1 cellular context compared by ENCODE assay signal in genomic region chr2:235135990-235136561, GRCh38.
TF ChIP-seq lines count a peak whose summit lies in the region.

No MANE protein-coding gene starts in this region.

TF ChIP-seq in HepG2, 621 proteins besides CTCF, POLR2A, EP300 and RAD21 (continued from another document and continues in another):
- TF ChIP-seq, protein P1, sequence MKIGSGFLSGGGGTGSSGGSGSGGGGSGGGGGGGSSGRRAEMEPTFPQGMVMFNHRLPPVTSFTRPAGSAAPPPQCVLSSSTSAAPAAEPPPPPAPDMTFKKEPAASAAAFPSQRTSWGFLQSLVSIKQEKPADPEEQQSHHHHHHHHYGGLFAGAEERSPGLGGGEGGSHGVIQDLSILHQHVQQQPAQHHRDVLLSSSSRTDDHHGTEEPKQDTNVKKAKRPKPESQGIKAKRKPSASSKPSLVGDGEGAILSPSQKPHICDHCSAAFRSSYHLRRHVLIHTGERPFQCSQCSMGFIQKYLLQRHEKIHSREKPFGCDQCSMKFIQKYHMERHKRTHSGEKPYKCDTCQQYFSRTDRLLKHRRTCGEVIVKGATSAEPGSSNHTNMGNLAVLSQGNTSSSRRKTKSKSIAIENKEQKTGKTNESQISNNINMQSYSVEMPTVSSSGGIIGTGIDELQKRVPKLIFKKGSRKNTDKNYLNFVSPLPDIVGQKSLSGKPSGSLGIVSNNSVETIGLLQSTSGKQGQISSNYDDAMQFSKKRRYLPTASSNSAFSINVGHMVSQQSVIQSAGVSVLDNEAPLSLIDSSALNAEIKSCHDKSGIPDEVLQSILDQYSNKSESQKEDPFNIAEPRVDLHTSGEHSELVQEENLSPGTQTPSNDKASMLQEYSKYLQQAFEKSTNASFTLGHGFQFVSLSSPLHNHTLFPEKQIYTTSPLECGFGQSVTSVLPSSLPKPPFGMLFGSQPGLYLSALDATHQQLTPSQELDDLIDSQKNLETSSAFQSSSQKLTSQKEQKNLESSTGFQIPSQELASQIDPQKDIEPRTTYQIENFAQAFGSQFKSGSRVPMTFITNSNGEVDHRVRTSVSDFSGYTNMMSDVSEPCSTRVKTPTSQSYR (CRISPR knock-in tag; IDR thresholded peaks at IDR 0.05; ENCODE audit: borderline replicate concordance), result no peak
- TF ChIP-seq MTA1 (CRISPR knock-in tag; IDR thresholded peaks at IDR 0.05; ENCODE audit: borderline replicate concordance) (peak; percentile 46; the same call in 1 of the 2 replicates), PHF8 (CRISPR knock-in tag; IDR thresholded peaks at IDR 0.05) (no peak), FOSL2 (CRISPR knock-in tag; IDR thresholded peaks at IDR 0.05) (peak; percentile 37; the same call in 1 of the 2 replicates), ZNF362 (CRISPR knock-in tag; IDR thresholded peaks at IDR 0.05; ENCODE audit: borderline replicate concordance) (peak; percentile 46; the same call in 1 of the 2 replicates), ZFX (CRISPR knock-in tag; IDR thresholded peaks at IDR 0.05; ENCODE audit: low read depth) (peak; percentile 47; the same call in 1 of the 2 replicates), HNF4A (CRISPR knock-in tag; IDR thresholded peaks at IDR 0.05) (0 out of 2 replicates have a peak, but pooled peaks have one; percentile 14), KDM2A (CRISPR knock-in tag; IDR thresholded peaks at IDR 0.05; ENCODE audit: borderline replicate concordance, low read depth) (peak; percentile 74; the same call in 1 of the 2 replicates), ZNF607 (CRISPR knock-in tag; IDR thresholded peaks at IDR 0.05; ENCODE audit: borderline replicate concordance) (no peak), AHR (CRISPR knock-in tag; IDR thresholded peaks at IDR 0.05) (peak; percentile 57; the same call in 1 of the 2 replicates), GABPB1 (CRISPR knock-in tag; IDR thresholded peaks at IDR 0.05) (0 out of 2 replicates have a peak, but pooled peaks have one; percentile 56), ZNF253 (CRISPR knock-in tag; IDR thresholded peaks at IDR 0.05; ENCODE audit: borderline replicate concordance) (no peak), THAP11 (CRISPR knock-in tag; IDR thresholded peaks at IDR 0.05) (peak; percentile 36; the same call in 1 of the 2 replicates), ETS1 (CRISPR knock-in tag; IDR thresholded peaks at IDR 0.05) (no peak), ZFP36L2 (CRISPR knock-in tag; IDR thresholded peaks at IDR 0.05) (no peak), NPAS2 (CRISPR knock-in tag; IDR thresholded peaks at IDR 0.05; ENCODE audit: borderline replicate concordance) (no peak), YY1 (IDR thresholded peaks at IDR 0.05; ENCODE audit: insufficient read depth, insufficient replicate concordance, low read depth, low read length) (peak; percentile 49), SMAD3 (CRISPR knock-in tag; IDR thresholded peaks at IDR 0.05) (no peak), HMG20A (CRISPR knock-in tag; IDR thresholded peaks at IDR 0.05; ENCODE audit: borderline replicate concordance) (no peak), CREM (IDR thresholded peaks at IDR 0.05) (no peak), CREM (CRISPR knock-in tag; IDR thresholded peaks at IDR 0.05) (no peak), BCLAF1 (IDR thresholded peaks at IDR 0.05) (no peak), MYC (CRISPR knock-in tag; IDR thresholded peaks at IDR 0.05; ENCODE audit: borderline replicate concordance) (peak; percentile 34; the same call in 1 of the 2 replicates), ZNF589 (CRISPR knock-in tag; conservative IDR thresholded peaks at IDR 0.05) (no peak), ZBTB38 (CRISPR knock-in tag; IDR thresholded peaks at IDR 0.05) (no peak), SAP130 (CRISPR knock-in tag; IDR thresholded peaks at IDR 0.05; ENCODE audit: low read depth) (peak; percentile 14; the same call in 1 of the 2 replicates), HIVEP1 (CRISPR knock-in tag; IDR thresholded peaks at IDR 0.05) (no peak), SALL1 (CRISPR knock-in tag; IDR thresholded peaks at IDR 0.05) (peak; percentile 52; the same call in 1 of the 2 replicates), ZSCAN30 (CRISPR knock-in tag; IDR thresholded peaks at IDR 0.05) (no peak), XRCC5 (optimal IDR thresholded peaks at IDR 0.05; ENCODE audit: low read length) (peak; percentile 74), MXI1 (IDR thresholded peaks at IDR 0.05; ENCODE audit: borderline replicate concordance, low read depth, low read length) (0 out of 3 replicates have a peak, but pooled peaks have one; percentile 18), TEAD3 (CRISPR knock-in tag; optimal IDR thresholded peaks at IDR 0.05; ENCODE audit: borderline replicate concordance) (peak; percentile 51), GATAD2A (CRISPR knock-in tag; IDR thresholded peaks at IDR 0.05) (peak; percentile 68), ELF1 (CRISPR knock-in tag; IDR thresholded peaks at IDR 0.05) (no peak), KDM5A (IDR thresholded peaks at IDR 0.05; ENCODE audit: borderline replicate concordance, low read length) (no peak), ZNF660 (CRISPR knock-in tag; IDR thresholded peaks at IDR 0.05; ENCODE audit: borderline replicate concordance, low read depth) (no peak), SMC3 (IDR thresholded peaks at IDR 0.05; ENCODE audit: low read length) (peak; percentile 96), ZFP91 (CRISPR knock-in tag; IDR thresholded peaks at IDR 0.05; ENCODE audit: borderline replicate concordance) (peak; percentile 42; the same call in 1 of the 2 replicates), CEBPG (CRISPR knock-in tag; IDR thresholded peaks at IDR 0.05) (0 out of 2 replicates have a peak, but pooled peaks have one; percentile 14), ZNF121 (CRISPR knock-in tag; IDR thresholded peaks at IDR 0.05) (no peak)
- TF ChIP-seq, protein P2, sequence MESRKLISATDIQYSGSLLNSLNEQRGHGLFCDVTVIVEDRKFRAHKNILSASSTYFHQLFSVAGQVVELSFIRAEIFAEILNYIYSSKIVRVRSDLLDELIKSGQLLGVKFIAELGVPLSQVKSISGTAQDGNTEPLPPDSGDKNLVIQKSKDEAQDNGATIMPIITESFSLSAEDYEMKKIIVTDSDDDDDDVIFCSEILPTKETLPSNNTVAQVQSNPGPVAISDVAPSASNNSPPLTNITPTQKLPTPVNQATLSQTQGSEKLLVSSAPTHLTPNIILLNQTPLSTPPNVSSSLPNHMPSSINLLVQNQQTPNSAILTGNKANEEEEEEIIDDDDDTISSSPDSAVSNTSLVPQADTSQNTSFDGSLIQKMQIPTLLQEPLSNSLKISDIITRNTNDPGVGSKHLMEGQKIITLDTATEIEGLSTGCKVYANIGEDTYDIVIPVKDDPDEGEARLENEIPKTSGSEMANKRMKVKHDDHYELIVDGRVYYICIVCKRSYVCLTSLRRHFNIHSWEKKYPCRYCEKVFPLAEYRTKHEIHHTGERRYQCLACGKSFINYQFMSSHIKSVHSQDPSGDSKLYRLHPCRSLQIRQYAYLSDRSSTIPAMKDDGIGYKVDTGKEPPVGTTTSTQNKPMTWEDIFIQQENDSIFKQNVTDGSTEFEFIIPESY (CRISPR knock-in tag; IDR thresholded peaks at IDR 0.05), result peak; percentile 31; the same call in 1 of the 2 replicates
- TF ChIP-seq, protein P3, sequence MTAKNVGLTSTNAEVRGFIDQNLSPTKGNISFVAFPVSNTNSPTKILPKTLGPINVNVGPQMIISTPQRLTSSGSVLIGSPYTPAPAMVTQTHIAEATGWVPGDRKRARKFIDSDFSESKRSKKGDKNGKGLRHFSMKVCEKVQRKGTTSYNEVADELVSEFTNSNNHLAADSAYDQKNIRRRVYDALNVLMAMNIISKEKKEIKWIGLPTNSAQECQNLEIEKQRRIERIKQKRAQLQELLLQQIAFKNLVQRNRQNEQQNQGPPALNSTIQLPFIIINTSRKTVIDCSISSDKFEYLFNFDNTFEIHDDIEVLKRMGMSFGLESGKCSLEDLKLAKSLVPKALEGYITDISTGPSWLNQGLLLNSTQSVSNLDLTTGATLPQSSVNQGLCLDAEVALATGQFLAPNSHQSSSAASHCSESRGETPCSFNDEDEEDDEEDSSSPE (CRISPR knock-in tag; IDR thresholded peaks at IDR 0.05), result 0 out of 2 replicates have a peak, but pooled peaks have one; percentile 20
- TF ChIP-seq, protein P4, sequence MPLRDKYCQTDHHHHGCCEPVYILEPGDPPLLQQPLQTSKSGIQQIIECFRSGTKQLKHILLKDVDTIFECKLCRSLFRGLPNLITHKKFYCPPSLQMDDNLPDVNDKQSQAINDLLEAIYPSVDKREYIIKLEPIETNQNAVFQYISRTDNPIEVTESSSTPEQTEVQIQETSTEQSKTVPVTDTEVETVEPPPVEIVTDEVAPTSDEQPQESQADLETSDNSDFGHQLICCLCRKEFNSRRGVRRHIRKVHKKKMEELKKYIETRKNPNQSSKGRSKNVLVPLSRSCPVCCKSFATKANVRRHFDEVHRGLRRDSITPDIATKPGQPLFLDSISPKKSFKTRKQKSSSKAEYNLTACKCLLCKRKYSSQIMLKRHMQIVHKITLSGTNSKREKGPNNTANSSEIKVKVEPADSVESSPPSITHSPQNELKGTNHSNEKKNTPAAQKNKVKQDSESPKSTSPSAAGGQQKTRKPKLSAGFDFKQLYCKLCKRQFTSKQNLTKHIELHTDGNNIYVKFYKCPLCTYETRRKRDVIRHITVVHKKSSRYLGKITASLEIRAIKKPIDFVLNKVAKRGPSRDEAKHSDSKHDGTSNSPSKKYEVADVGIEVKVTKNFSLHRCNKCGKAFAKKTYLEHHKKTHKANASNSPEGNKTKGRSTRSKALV (CRISPR knock-in tag; IDR thresholded peaks at IDR 0.05), result no peak
- TF ChIP-seq, protein P5, sequence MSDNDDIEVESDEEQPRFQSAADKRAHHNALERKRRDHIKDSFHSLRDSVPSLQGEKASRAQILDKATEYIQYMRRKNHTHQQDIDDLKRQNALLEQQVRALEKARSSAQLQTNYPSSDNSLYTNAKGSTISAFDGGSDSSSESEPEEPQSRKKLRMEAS (IDR thresholded peaks at IDR 0.05), result peak; percentile 37; the same call in 1 of the 2 replicates
- TF ChIP-seq, protein P6, sequence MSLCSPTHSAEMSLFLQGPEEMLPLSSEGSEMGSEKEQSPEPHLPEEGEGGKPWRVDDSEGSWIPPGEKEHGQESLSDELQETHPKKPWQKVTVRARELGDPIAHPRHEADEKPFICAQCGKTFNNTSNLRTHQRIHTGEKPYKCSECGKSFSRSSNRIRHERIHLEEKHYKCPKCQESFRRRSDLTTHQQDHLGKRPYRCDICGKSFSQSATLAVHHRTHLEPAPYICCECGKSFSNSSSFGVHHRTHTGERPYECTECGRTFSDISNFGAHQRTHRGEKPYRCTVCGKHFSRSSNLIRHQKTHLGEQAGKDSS (CRISPR knock-in tag; IDR thresholded peaks at IDR 0.05; ENCODE audit: borderline replicate concordance, low read depth), result peak; percentile 75; the same call in 1 of the 2 replicates
- TF ChIP-seq, protein P7, sequence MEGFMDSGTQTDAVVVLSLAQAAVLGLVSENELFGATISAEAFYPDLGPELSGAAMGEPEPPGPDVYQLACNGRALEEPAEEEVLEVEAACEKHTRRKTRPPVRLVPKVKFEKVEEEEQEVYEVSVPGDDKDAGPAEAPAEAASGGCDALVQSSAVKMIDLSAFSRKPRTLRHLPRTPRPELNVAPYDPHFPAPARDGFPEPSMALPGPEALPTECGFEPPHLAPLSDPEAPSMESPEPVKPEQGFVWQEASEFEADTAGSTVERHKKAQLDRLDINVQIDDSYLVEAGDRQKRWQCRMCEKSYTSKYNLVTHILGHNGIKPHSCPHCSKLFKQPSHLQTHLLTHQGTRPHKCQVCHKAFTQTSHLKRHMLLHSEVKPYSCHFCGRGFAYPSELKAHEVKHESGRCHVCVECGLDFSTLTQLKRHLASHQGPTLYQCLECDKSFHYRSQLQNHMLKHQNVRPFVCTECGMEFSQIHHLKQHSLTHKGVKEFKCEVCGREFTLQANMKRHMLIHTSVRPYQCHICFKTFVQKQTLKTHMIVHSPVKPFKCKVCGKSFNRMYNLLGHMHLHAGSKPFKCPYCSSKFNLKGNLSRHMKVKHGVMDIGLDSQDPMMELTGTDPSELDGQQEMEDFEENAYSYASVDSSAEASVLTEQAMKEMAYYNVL (CRISPR knock-in tag; IDR thresholded peaks at IDR 0.05; ENCODE audit: borderline replicate concordance), result no peak
